11 cellular contexts compared by ENCODE assay signal in the genomic region with DNA sequence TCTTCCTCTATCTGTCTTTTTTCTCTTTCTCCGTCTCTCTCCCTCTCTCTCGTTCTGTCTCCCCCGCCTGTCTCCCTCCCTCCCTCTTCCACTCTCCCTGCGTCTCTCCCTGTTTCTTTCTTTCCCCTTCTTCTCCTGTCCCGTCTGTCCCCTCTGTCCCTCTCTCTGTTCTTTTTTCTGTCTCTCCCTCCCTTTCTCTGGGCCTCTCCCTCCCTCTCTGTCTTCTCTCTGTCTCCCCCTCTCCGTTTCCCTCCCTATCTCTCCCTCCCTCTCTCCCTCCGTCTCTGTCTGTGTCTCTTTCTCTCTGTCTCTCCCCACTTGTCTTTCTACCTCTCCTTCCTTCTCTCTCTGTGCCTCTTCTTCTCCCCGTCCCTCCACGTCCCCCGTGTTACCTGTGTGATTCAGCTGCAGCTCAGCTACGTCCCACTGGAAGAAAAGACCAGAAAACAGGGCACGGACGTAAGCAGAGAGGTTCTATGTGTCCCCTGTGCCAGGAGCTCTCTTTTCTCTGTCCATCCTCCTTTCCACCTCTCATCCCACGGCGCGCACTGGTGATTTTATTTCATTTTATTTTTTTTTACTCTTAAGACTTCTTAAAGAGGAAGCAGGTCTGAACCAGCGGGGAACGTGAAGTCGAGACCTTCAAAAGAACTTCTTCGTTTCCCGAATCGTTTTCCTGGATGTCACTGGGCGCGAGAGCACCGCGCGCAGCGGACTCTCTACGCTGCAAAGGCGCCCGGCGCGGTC. TPM values are rescaled to one million over a fixed set of nuclear protein-coding genes. Genes with fewer than 3 reads are reported as not detected.
DNase-seq lines count a peak whose midpoint lies in the region; TF ChIP-seq lines count a peak whose summit lies in the region.
"Had no signal": no experiment of that assay in that cellular context is flagged by ENCODE, and none has a peak within 500 bp of the region (broad histone marks: within the 10 kb centered on the region; RNA-seq: fewer than 3 reads in every experiment).

No MANE protein-coding gene starts in this region.

- 1 to 3% (median 2%) methylated on average over 33 of the region's 33 CpGs for WGBS in ovary, 3 donors

- H3K9me3 Mint-ChIP-seq in activated CD4-positive, alpha-beta memory T cell treated with anti-CD3 and anti-CD28 coated beads, Interleukin-2, amount 10 ng/mL, durations not matched to agents 7 days and 5 days = no peaks in the 10 kb centered on the region
- H3K9me3 Mint-ChIP-seq: neural crest cell had no signal

- H3K4me2 ChIP-seq in BLaER1 = peak overlapping the region; percentile 75

- H4K20me1 ChIP-seq in BLaER1 = peaks cover 41% of the 10 kb centered on the region

- H3K27ac ChIP-seq in BLaER1 (peak overlapping the region; percentile 85), ovary (no peak overlapping the region)

- peak overlapping the region; percentile 67 for H3K27ac Mint-ChIP-seq in activated CD4-positive, alpha-beta memory T cell treated with anti-CD3 and anti-CD28 coated beads, Interleukin-2, amount 10 ng/mL, durations not matched to agents 7 days and 5 days

- no peak for TF ChIP-seq POLR2A in ovary (IDR thresholded peaks at IDR 0.05)

- H3K4me1 Mint-ChIP-seq in activated CD4-positive, alpha-beta memory T cell treated with anti-CD3 and anti-CD28 coated beads, Interleukin-2, amount 10 ng/mL, durations not matched to agents 7 days and 5 days = peaks cover 70% of the 10 kb centered on the region

- CTCF ChIA-PET in activated CD4-positive, alpha-beta memory T cell treated with anti-CD3 and anti-CD28 coated beads, Interleukin-2, amount 10 ng/mL, durations not matched to agents 7 days and 5 days (lab: Charles Lee) = interaction anchor here (0.6 kb wide), 1 partner anchor 72 kb away, joined by 3 read pairs; no protein-coding TSS in a partner anchor

- POLR2A ChIA-PET in activated CD4-positive, alpha-beta memory T cell treated with anti-CD3 and anti-CD28 coated beads, Interleukin-2, amount 10 ng/mL, durations not matched to agents 7 days and 5 days (lab: Charles Lee) = interaction anchor here (1.2 to 3.1 kb wide), 3 partner anchors 11 to 73 kb away, joined by 3 to 18 read pairs (median 5); no protein-coding TSS in a partner anchor

- H3K9ac ChIP-seq in BLaER1 = peak overlapping the region; percentile 86

- no peak for TF ChIP-seq CTCF in ovary (IDR thresholded peaks at IDR 0.05)

- H3K36me3 ChIP-seq in BLaER1 (peaks cover 17% of the 10 kb centered on the region), H7 (replicated peaks; ENCODE audit: control insufficient read depth, insufficient read depth, low read length) (no peaks in the 10 kb centered on the region), ovary (no peaks in the 10 kb centered on the region)

- peak overlapping the region; percentile 93 for H3K4me3 Mint-ChIP-seq in activated CD4-positive, alpha-beta memory T cell treated with anti-CD3 and anti-CD28 coated beads, Interleukin-2, amount 10 ng/mL, durations not matched to agents 7 days and 5 days

- H3K4me3 ChIP-seq in BLaER1 (peak overlapping the region; percentile 77), H7 (ENCODE audit: insufficient read depth, low read depth, low read length) (peak overlapping the region; percentile 46; the same call in 1 of the 2 replicates), iPS-11a (ENCODE audit: low read depth, low read length) (peak overlapping the region; percentile 33), ovary (no peak overlapping the region)

- H3K27me3 ChIP-seq in BLaER1 (peaks cover 63% of the 10 kb centered on the region), H7 (ENCODE audit: control insufficient read depth, insufficient read depth, low read length) (peaks cover 82% of the 10 kb centered on the region), ovary (no peaks in the 10 kb centered on the region)

- intact Hi-C loops in ovary (cut with DNase I) = no loop called here

- peaks cover 28% of the 10 kb centered on the region for H3K27me3 Mint-ChIP-seq in activated CD4-positive, alpha-beta memory T cell treated with anti-CD3 and anti-CD28 coated beads, Interleukin-2, amount 10 ng/mL, durations not matched to agents 7 days and 5 days

- peaks cover 49% of the 10 kb centered on the region for H3K36me3 Mint-ChIP-seq in activated CD4-positive, alpha-beta memory T cell treated with anti-CD3 and anti-CD28 coated beads, Interleukin-2, amount 10 ng/mL, durations not matched to agents 7 days and 5 days (ENCODE audit: low read depth)

- H3K9me3 ChIP-seq in BLaER1 = no peaks in the 10 kb centered on the region
- H3K9me3 ChIP-seq in ovary = no peaks in the 10 kb centered on the region

- no peak for DNase-seq in H7
- no peak for DNase-seq in activated CD4-positive, alpha-beta memory T cell treated with anti-CD3 and anti-CD28 coated beads, Interleukin-2, amount 10 ng/mL, durations not matched to agents 7 days and 5 days
- DNase-seq in globus pallidus (ENCODE audit: low spot score) = no peak
- no peak for DNase-seq in dermis blood vessel endothelial cell
- no peak for DNase-seq in ovary
- no peak for DNase-seq in NCI-H526 treated with DMSO at 0.1 percent for 48 hours (lab: John Stamatoyannopoulos, UW)
- DNase-seq: foreskin fibroblast, NCI-H1092 treated with DMSO at 0.1 percent for 48 hours had no signal

- TF ChIP-seq EP300 in ovary (IDR thresholded peaks at IDR 0.05) = no peak

- peaks cover 84% of the 10 kb centered on the region for H3K4me1 ChIP-seq in BLaER1
- no peaks in the 10 kb centered on the region for H3K4me1 ChIP-seq in ovary (ENCODE audit: insufficient read depth)

RNA-seq across cellular contexts. Expression of a gene that starts 1.1 kb away (rescaled TPM):
- total RNA-seq in H7 (2014; rRNA removed; shearing (Covaris generic)) = 3.6 TPM in 1 of 2 replicates, not detected in the other
- total RNA-seq in activated CD4-positive, alpha-beta memory T cell treated with anti-CD3 and anti-CD28 coated beads, Interleukin-2, amount 10 ng/mL, durations not matched to agents 7 days and 5 days = 10 to 100 TPM; 64.1 to 64.4 TPM
- 0.14 TPM in 1 of 2 replicates, not detected in the other for total RNA-seq in dermis blood vessel endothelial cell
- under 1 TPM in 1 of 7 donors, not detected in 6; 0.31 TPM for total RNA-seq in ovary
- polyA plus RNA-seq in ovary = not detected
- total RNA-seq: neural crest cell had no signal

RNA-seq across cellular contexts. Expression of a gene that starts 59.1 kb away (rescaled TPM):
- total RNA-seq in H7 (2014; rRNA removed; shearing (Covaris generic)) = 1.3 and 2.6 TPM in 2 replicates
- total RNA-seq in activated CD4-positive, alpha-beta memory T cell treated with anti-CD3 and anti-CD28 coated beads, Interleukin-2, amount 10 ng/mL, durations not matched to agents 7 days and 5 days = 1 to 10 TPM; 5.7 to 5.8 TPM
- total RNA-seq in dermis blood vessel endothelial cell (0.34 and 0.60 TPM in 2 replicates), ovary (1 to 10 TPM in 1 of 7 donors, under 1 TPM in 5, not detected in 1; 0.12 to 1.1 (median 0.44) TPM)
- under 1 TPM; 0.10 to 0.17 TPM for polyA plus RNA-seq in ovary

Comparison
In these comparisons a context has a peak if more than half of its experiments do, and no peak if none do; other contexts are left out.
1. RNA of a gene that starts 1.1 kb away (total RNA-seq): 64.1 to 64.4 TPM in activated CD4-positive, alpha-beta memory T cell treated with anti-CD3 and anti-CD28 coated beads, Interleukin-2, amount 10 ng/mL, durations not matched to agents 7 days and 5 days; 3.6 TPM in H7, 0.14 TPM in dermis blood vessel endothelial cell and 0.31 TPM in ovary; every median in the first group is over 10 times any median in the second.